Comparison of ENCODE assay signal across 18 cellular contexts in genomic region chr1:77316006-77316405, GRCh38. TPM values are rescaled to one million over a fixed set of nuclear protein-coding genes. Genes with fewer than 3 reads are reported as not detected.
DNase-seq lines count a peak whose midpoint lies in the region; ATAC-seq, FAIRE-seq and TF ChIP-seq lines count a peak whose summit lies in the region.
"Had no signal": no experiment of that assay in that cellular context is flagged by ENCODE, and none has a peak within 500 bp of the region (broad histone marks: within the 10 kb centered on the region; RNA-seq: fewer than 3 reads in every experiment).

No MANE protein-coding gene starts in this region.

- H3K27me3 ChIP-seq in dorsolateral prefrontal cortex = no peaks in the 10 kb centered on the region
- no peaks in the 10 kb centered on the region for H3K27me3 ChIP-seq in Caco-2 (replicated peaks; ENCODE audit: control insufficient read depth, insufficient read depth, low read length)
- H3K27me3 ChIP-seq: colonic mucosa had no signal

- H3K4me1 Mint-ChIP-seq in Caco-2 (ENCODE audit: low read depth, unreplicated experiment) = no peaks in the 10 kb centered on the region
- H3K4me1 Mint-ChIP-seq: activated B cell treated with CpG ODN at 0.5 μM for 24 hours had no signal

- CTCF ChIA-PET in Caco-2 (lab: Charles Lee) = no interaction called here

- H3K4me3 ChIP-seq in dorsolateral prefrontal cortex (no peak overlapping the region), Caco-2 (ENCODE audit: low read depth, low read length) (no peak overlapping the region)
- H3K4me3 ChIP-seq: colonic mucosa, left ventricle myocardium inferior had no signal

- no TSS peak for BruUV-seq in Caco-2 (replicated peaks; lab: Mats Ljungman, UMichigan)

- TF ChIP-seq CTCF in dorsolateral prefrontal cortex (IDR thresholded peaks at IDR 0.05 in 54 of 56, conservative IDR thresholded peaks at IDR 0.05 in 2 of 56; ENCODE audit: low read depth in 1 of 56, partially characterized antibody in 56 of 56) = no peak
- no peak for TF ChIP-seq CTCF in Caco-2 (IDR thresholded peaks at IDR 0.05; ENCODE audit: insufficient read depth in 1 of 2, low read depth in 1 of 2, low read length in 1 of 2, severe bottlenecking in 1 of 2, unreplicated experiment in 1 of 2)

- peak overlapping the region in 3 of 59 donors; percentile 3 to 40 (median 26) for H3K27ac ChIP-seq in dorsolateral prefrontal cortex
- H3K27ac ChIP-seq: colonic mucosa, left ventricle myocardium inferior had no signal

- TF ChIP-seq POLR2A in H54 (IDR thresholded peaks at IDR 0.05; ENCODE audit: low read depth, low read length) = no peak

- no peak overlapping the region for H3K27ac Mint-ChIP-seq in Caco-2 (ENCODE audit: unreplicated experiment)
- H3K27ac Mint-ChIP-seq: activated B cell treated with CpG ODN at 0.5 μM for 24 hours; CD8-positive, alpha-beta T cell; naive B cell had no signal

- H3K4me3 Mint-ChIP-seq in Caco-2 (ENCODE audit: unreplicated experiment) = no peak overlapping the region
- H3K4me3 Mint-ChIP-seq: activated B cell treated with CpG ODN at 0.5 μM for 24 hours; CD8-positive, alpha-beta T cell; naive B cell had no signal

- intact Hi-C loops in dorsolateral prefrontal cortex (cut with DNase I) (no loop called here), Caco-2 (cut with micrococcal nuclease; ENCODE audit: unreplicated experiment) (no loop called here)

- no peaks in the 10 kb centered on the region for H3K36me3 ChIP-seq in Caco-2 (ENCODE audit: control insufficient read depth, insufficient read depth, low read length)
- H3K36me3 ChIP-seq: colonic mucosa, left ventricle myocardium inferior had no signal

- no peaks in the 10 kb centered on the region for H3K9me3 Mint-ChIP-seq in Caco-2 (ENCODE audit: unreplicated experiment)
- H3K9me3 Mint-ChIP-seq: activated B cell treated with CpG ODN at 0.5 μM for 24 hours; CD8-positive, alpha-beta T cell had no signal

- no peaks in the 10 kb centered on the region for H3K27me3 Mint-ChIP-seq in Caco-2 (ENCODE audit: insufficient read depth, unreplicated experiment)

- H3K36me3 Mint-ChIP-seq in Caco-2 (ENCODE audit: insufficient read depth, unreplicated experiment) = no peaks in the 10 kb centered on the region
- H3K36me3 Mint-ChIP-seq: naive B cell had no signal

- H3K9me3 ChIP-seq in Caco-2 = no peaks in the 10 kb centered on the region
- H3K9me3 ChIP-seq: colonic mucosa, left ventricle myocardium inferior had no signal

- H3K4me1 ChIP-seq in Caco-2 = no peaks in the 10 kb centered on the region
- H3K4me1 ChIP-seq: colonic mucosa, left ventricle myocardium inferior had no signal

- DNase-seq in H54 (ENCODE audit: insufficient read length, low spot score) = no peak
- DNase-seq in astrocyte of the hippocampus (ENCODE audit: low read depth, low spot score) = peak; percentile 53
- peak; percentile 3 for DNase-seq in hepatic stellate cell (ENCODE audit: low spot score)
- DNase-seq in dorsolateral prefrontal cortex = no peak
- DNase-seq in Caco-2 = no peak
- DNase-seq: activated B cell treated with CpG ODN at 0.5 μM for 24 hours; activated CD8-positive, alpha-beta memory T cell treated with anti-CD3 and anti-CD28 coated beads for 24 hours; CD8-positive, alpha-beta T cell; colonic mucosa; hippocampal formation; left ventricle myocardium inferior; naive B cell; NCI-H1105 treated with DMSO at 0.1 percent for 48 hours; NCI-H2171 treated with DMSO at 0.1 percent for 48 hours; T-helper 1 cell had no signal

- no peak for ATAC-seq in HG03354 (IDR thresholded peaks at IDR 0.05; ENCODE audit: poor library complexity, severe bottlenecking, unreplicated experiment)
- no peak for ATAC-seq in HG03520 (IDR thresholded peaks at IDR 0.05; ENCODE audit: unreplicated experiment)
- ATAC-seq: CD8-positive, alpha-beta T cell had no signal

- POLR2A ChIA-PET in Caco-2 (lab: Charles Lee) = no interaction called here

- peak; percentile 30 for FAIRE-seq in H54 (lab: Jason Lieb, UNC)
- FAIRE-seq: GM12891 had no signal

RNA-seq across cellular contexts. Expression of gene AK5, which starts 34.2 kb away (rescaled TPM):
- total RNA-seq in dorsolateral prefrontal cortex (100 to 1,000 TPM in 118 of 120 experiments, 10 to 100 TPM in 2; 74.1 to 345 (median 270) TPM), Caco-2 (2022) (not detected in 2 replicates)
- total RNA-seq: activated B cell treated with CpG ODN at 0.5 μM for 24 hours had no signal

Comparison
In these comparisons a context has a peak if more than half of its experiments do, and no peak if none do; other contexts are left out.
1. DNase-seq: peak in astrocyte of the hippocampus (single experiment) and hepatic stellate cell (single experiment); none in H54 (single experiment), dorsolateral prefrontal cortex (0 of 10) and Caco-2 (0 of 2).
2. RNA of gene AK5, which starts 34.2 kb away (total RNA-seq): 74.1 to 345 TPM in dorsolateral prefrontal cortex; not detected in Caco-2; every median in the first group is over 10 times any median in the second.